22 cellular contexts compared by ENCODE assay signal in the genomic region with DNA sequence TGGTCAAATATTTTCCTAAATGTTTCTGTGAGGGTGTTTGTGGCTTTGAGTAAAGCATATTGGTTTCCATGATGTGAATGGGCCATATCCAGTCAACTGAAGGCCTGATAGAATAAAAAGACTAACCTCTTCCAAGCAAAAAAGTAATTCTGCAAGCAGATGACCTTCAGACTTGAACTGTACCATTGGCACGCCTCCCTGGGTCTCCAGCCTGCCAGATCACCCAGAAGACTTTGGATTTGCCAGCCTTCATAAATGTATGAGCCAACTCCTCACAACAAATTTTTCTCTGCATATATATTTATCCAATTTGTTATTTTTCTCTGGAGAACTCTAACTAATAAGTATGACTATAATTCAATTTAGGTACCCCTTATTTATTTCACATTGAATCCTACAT.
"Had no signal": no experiment of that assay in that cellular context is flagged by ENCODE, and none has a peak within 500 bp of the region (broad histone marks: within the 10 kb centered on the region; RNA-seq: fewer than 3 reads in every experiment).

No MANE protein-coding gene starts in this region.

- H3K27ac ChIP-seq: left lung, lower lobe of right lung, pancreas, prostate gland, sigmoid colon, spleen, suprapubic skin, tibial nerve, uterus had no signal

- ATAC-seq: left lung; lower lobe of right lung; naive thymus-derived CD8-positive, alpha-beta T cell; stimulated activated effector memory CD8-positive, alpha-beta T cell treated with anti-CD3 and anti-CD28 coated beads, Interleukin-12 subunit alpha, Interleukin-12 subunit beta, amount 100 ng/mL, for 72 hours had no signal

- H3K36me3 ChIP-seq: left lung, lower lobe of right lung, pancreas, prostate gland, sigmoid colon, spleen, suprapubic skin, tibial nerve, uterus had no signal

- H3K9me3 ChIP-seq: left lung, lower lobe of right lung, pancreas, prostate gland, sigmoid colon, suprapubic skin, tibial nerve, uterus had no signal

- H3K4me3 ChIP-seq: left lung, lower lobe of right lung, pancreas, prostate gland, sigmoid colon, spleen, suprapubic skin, tibial nerve, uterus had no signal

- DNase-seq: head of caudate nucleus; hypothalamus; immature natural killer cell; kidney; left lung; lower lobe of right lung; mammary epithelial cell; mesenchymal stem cell; naive thymus-derived CD8-positive, alpha-beta T cell; nucleus accumbens; posterior cingulate gyrus; sigmoid colon; small intestine; spleen; stimulated activated CD4-positive, alpha-beta T cell treated with anti-CD3 and anti-CD28 coated beads, Interleukin-4, amount 100 ng/mL, for 24 hours; stimulated activated naive CD4-positive, alpha-beta T cell; uterus had no signal

- H3K27me3 ChIP-seq: left lung, pancreas, sigmoid colon, spleen, suprapubic skin, tibial nerve, uterus had no signal

- H3K4me1 ChIP-seq: left lung, lower lobe of right lung, pancreas, prostate gland, sigmoid colon, spleen, suprapubic skin, tibial nerve, uterus had no signal
